Comparison of ENCODE assay signal across 1 cellular context in the genomic region with DNA sequence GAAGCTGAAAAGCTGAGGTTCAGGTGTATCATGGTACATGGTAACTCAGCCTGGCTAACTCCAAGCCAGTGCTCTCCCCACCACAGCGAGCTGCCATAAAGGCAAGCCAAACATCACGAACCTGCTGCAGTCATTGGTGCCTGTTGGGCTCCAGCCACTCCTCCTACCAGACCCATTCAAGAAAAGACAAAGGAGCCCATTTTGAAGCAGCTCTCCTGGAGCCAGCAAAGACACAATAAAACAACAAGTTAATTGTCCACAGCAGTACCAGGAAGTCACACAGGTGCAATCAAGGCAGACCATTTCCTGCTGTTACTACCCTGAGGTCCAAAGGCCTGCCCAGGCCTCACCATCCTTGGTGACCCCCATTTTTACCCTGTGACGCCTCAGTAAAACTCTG.
TF ChIP-seq lines count a peak whose summit lies in the region.

No MANE protein-coding gene starts in this region.

TF ChIP-seq in GM23338, 12 proteins besides CTCF, POLR2A, EP300 and RAD21 (continued from another document):
- TF ChIP-seq REST (IDR thresholded peaks at IDR 0.05; ENCODE audit: unreplicated experiment) (no peak), NANOG (IDR thresholded peaks at IDR 0.05; ENCODE audit: borderline replicate concordance) (no peak), STAT1 (IDR thresholded peaks at IDR 0.05; ENCODE audit: unreplicated experiment) (no peak), ZNF462 (CRISPR knock-in tag; IDR thresholded peaks at IDR 0.05) (no peak)
TF ChIP-seq in GM23338: peak in this region for 0.
